ENCODE assay signal across 9 cellular contexts in genomic region chr12:6272300-6273208, GRCh38. TPM values are rescaled to one million over a fixed set of nuclear protein-coding genes. Genes with fewer than 3 reads are reported as not detected.
DNase-seq lines count a peak whose midpoint lies in the region; ATAC-seq and TF ChIP-seq lines count a peak whose summit lies in the region.
"Had no signal": no experiment of that assay in that cellular context is flagged by ENCODE, and none has a peak within 500 bp of the region (broad histone marks: within the 10 kb centered on the region; RNA-seq: fewer than 3 reads in every experiment).

No MANE protein-coding gene starts in this region.

- H3K36me3 ChIP-seq in esophagus (ENCODE audit: control insufficient read depth in 2 of 2, insufficient read depth in 2 of 2, low read length in 1 of 2), result no peaks in the 10 kb centered on the region
- H3K36me3 ChIP-seq in gastrocnemius medialis, result no peaks in the 10 kb centered on the region

- peak; percentile 72; the same call in 1 of the 2 replicates for TF ChIP-seq EP300 in Ishikawa (IDR thresholded peaks at IDR 0.05; ENCODE audit: borderline replicate concordance)

- TF ChIP-seq POLR2A in gastrocnemius medialis (IDR thresholded peaks at IDR 0.05), result no peak

- peak; percentile 36 for TF ChIP-seq RAD21 in Ishikawa (IDR thresholded peaks at IDR 0.05; ENCODE audit: low read depth)

- H3K4me1 ChIP-seq in esophagus (ENCODE audit: control insufficient read depth in 2 of 2, insufficient read depth in 2 of 2, low read length in 1 of 2), result peaks cover 7 to 21% of the 10 kb centered on the region in 2 donors
- H3K4me1 ChIP-seq in gastrocnemius medialis, result peaks cover 17 to 21% of the 10 kb centered on the region in 2 donors

- DNase-seq in DMS 273 (lab: John Stamatoyannopoulos, UW; ENCODE audit: unreplicated experiment) (peak; percentile 31), DMS 273 treated with DMSO at 0.1 percent for 48 hours (lab: John Stamatoyannopoulos, UW) (no peak), gastrocnemius medialis (peak in 1 of 2 donors; percentile 10)
- DNase-seq in stimulated activated CD4-positive, alpha-beta T cell treated with anti-CD3 and anti-CD28 coated beads, Interleukin-2, amount 100 ng/mL, for 48 hours, result no peak
- DNase-seq: 8988T had no signal

- H3K9me3 ChIP-seq in esophagus (ENCODE audit: control insufficient read depth in 2 of 2, insufficient read depth in 1 of 2, low read depth in 1 of 2, low read length in 1 of 2) (no peaks in the 10 kb centered on the region), gastrocnemius medialis (no peaks in the 10 kb centered on the region)

- no peak for TF ChIP-seq CTCF in gastrocnemius medialis (IDR thresholded peaks at IDR 0.05 in 4 of 5, conservative IDR thresholded peaks at IDR 0.05 in 1 of 5)

- H3K27me3 ChIP-seq in esophagus (ENCODE audit: control insufficient read depth in 1 of 2, insufficient read depth in 2 of 2, low read length in 2 of 2) (no peaks in the 10 kb centered on the region), gastrocnemius medialis (no peaks in the 10 kb centered on the region)

- H3K27ac ChIP-seq in esophagus (ENCODE audit: low read depth in 2 of 2, low read length in 1 of 2) (peak overlapping the region; percentile 91 to 94), gastrocnemius medialis (no peak overlapping the region)

- in situ Hi-C loops in gastrocnemius medialis (cut with MboI; ENCODE audit: low sequenced_read_pairs in 4 of 4), result no loop called here

- WGBS in esophagus, 2 donors, result 43 to 46% methylated on average over 12 of the region's 12 CpGs

- ATAC-seq in gastrocnemius medialis (peak; percentile 22 to 38), GM19397 (IDR thresholded peaks at IDR 0.05; ENCODE audit: unreplicated experiment) (no peak)
- ATAC-seq in activated CD4-positive, CD25-positive, alpha-beta regulatory T cell treated with anti-CD3 and anti-CD28 coated beads, Interleukin-2, amount 50 U/mL, for 24 hours, result no peak

- H3K4me3 ChIP-seq in esophagus (ENCODE audit: low read depth in 1 of 2, low read length in 2 of 2) (no peak overlapping the region), gastrocnemius medialis (no peak overlapping the region)

- intact Hi-C loops in gastrocnemius medialis (cut with DNase I; ENCODE audit: low total_unique reads), result no loop called here

TF ChIP-seq in Ishikawa, 13 proteins besides CTCF, POLR2A, EP300 and RAD21:
- peak; percentile 45; the same call in 1 of the 2 replicates for TF ChIP-seq CEBPB (IDR thresholded peaks at IDR 0.05)
- peak; percentile 71; the same call in 1 of the 2 replicates for TF ChIP-seq TEAD4 (IDR thresholded peaks at IDR 0.05)
- TF ChIP-seq YY1 (IDR thresholded peaks at IDR 0.05; ENCODE audit: low read depth), result 0 out of 2 replicates have a peak, but pooled peaks have one; percentile 16
- no peak for TF ChIP-seq MAX (IDR thresholded peaks at IDR 0.05)
- TF ChIP-seq ZBTB7A (IDR thresholded peaks at IDR 0.05; ENCODE audit: low read depth), result peak; percentile 66; the same call in 1 of the 2 replicates
- TF ChIP-seq NFIC (IDR thresholded peaks at IDR 0.05), result peak; percentile 73
- TF ChIP-seq EGR1 (IDR thresholded peaks at IDR 0.05), result peak; percentile 98
- peak; percentile 34; the same call in 1 of the 2 replicates for TF ChIP-seq FOXM1 (IDR thresholded peaks at IDR 0.05; ENCODE audit: borderline replicate concordance, low read depth)
- peak; percentile 61 for TF ChIP-seq CREB1 (IDR thresholded peaks at IDR 0.05; ENCODE audit: low read depth)
- 0 out of 2 replicates have a peak, but pooled peaks have one; percentile 21 for TF ChIP-seq USF1 (IDR thresholded peaks at IDR 0.05)
- peak; percentile 78 for TF ChIP-seq TCF12 (IDR thresholded peaks at IDR 0.05; ENCODE audit: low read depth)
- TF ChIP-seq TAF1 (IDR thresholded peaks at IDR 0.05; ENCODE audit: low read depth), result no peak
- no peak for TF ChIP-seq REST (IDR thresholded peaks at IDR 0.05; ENCODE audit: low read depth)

RNA-seq across cellular contexts. Expression of gene PLEKHG6, which starts 37.9 kb away (rescaled TPM):
- 10 to 100 TPM; 25.0 to 70.3 TPM for polyA plus RNA-seq in esophagus
- under 1 TPM in 1 of 4 donors, not detected in 3; 0.29 TPM for total RNA-seq in gastrocnemius medialis

Comparison
In these comparisons a context has a peak if more than half of its experiments do, and no peak if none do; other contexts are left out.
1. H3K27ac ChIP-seq: peak in esophagus (2 of 2); none in gastrocnemius medialis (0 of 4).
2. ATAC-seq: peak in gastrocnemius medialis (2 of 2); none in activated CD4-positive, CD25-positive, alpha-beta regulatory T cell treated with anti-CD3 and anti-CD28 coated beads, Interleukin-2, amount 50 U/mL, for 24 hours (0 of 2) and GM19397 (single experiment).